ENCODE assay signal across 9 cellular contexts in genomic region chr17:34584805-34585416, GRCh38. TPM values are rescaled to one million over a fixed set of nuclear protein-coding genes. Genes with fewer than 3 reads are reported as not detected.
DNase-seq lines count a peak whose midpoint lies in the region; ATAC-seq and TF ChIP-seq lines count a peak whose summit lies in the region.
"Had no signal": no experiment of that assay in that cellular context is flagged by ENCODE, and none has a peak within 500 bp of the region (broad histone marks: within the 10 kb centered on the region; RNA-seq: fewer than 3 reads in every experiment).

No MANE protein-coding gene starts in this region.

- no peak overlapping the region for H3K4me3 ChIP-seq in retinal pigment epithelial cell (ENCODE audit: low read length)

- ATAC-seq in GM21367 (IDR thresholded peaks at IDR 0.05; ENCODE audit: unreplicated experiment): no peak

- peak; percentile 39 for TF ChIP-seq CTCF in retinal pigment epithelial cell (conservative IDR thresholded peaks at IDR 0.05; ENCODE audit: low read depth, low read length)

- DNase-seq in NCI-H524 (lab: John Stamatoyannopoulos, UW) (peak; percentile 11 to 72), NCI-H524 treated with DMSO at 0.1 percent for 48 hours (lab: John Stamatoyannopoulos, UW) (no peak), NCI-H2107 treated with DMSO at 0.1 percent for 48 hours (lab: John Stamatoyannopoulos, UW; ENCODE audit: unreplicated experiment) (peak; percentile 85), dermis blood vessel endothelial cell (peak; percentile 31), retinal pigment epithelial cell (ENCODE audit: low read depth) (no peak), NCI-H1930 (lab: John Stamatoyannopoulos, UW) (no peak), amniotic stem cell (lab: John Stamatoyannopoulos, UW) (no peak)

RNA-seq across cellular contexts. Expression of gene TMEM132E, which starts 5.5 kb away (rescaled TPM):
- total RNA-seq in dermis blood vessel endothelial cell: not detected in 2 replicates
- total RNA-seq: T-helper 2 cell treated with Interferon-gamma antibody and Interleukin-4, amounts not matched to agents 100 ng/mL and 5 ng/mL, for 36 hours had no signal

Comparison
In these comparisons a context has a peak if more than half of its experiments do, and no peak if none do; other contexts are left out.
1. DNase-seq: peak in NCI-H524 (2 of 2), NCI-H2107 treated with DMSO at 0.1 percent for 48 hours (single experiment) and dermis blood vessel endothelial cell (single experiment); none in NCI-H524 treated with DMSO at 0.1 percent for 48 hours (single experiment), retinal pigment epithelial cell (single experiment), NCI-H1930 (0 of 2) and amniotic stem cell (single experiment).